In the genomic region with DNA sequence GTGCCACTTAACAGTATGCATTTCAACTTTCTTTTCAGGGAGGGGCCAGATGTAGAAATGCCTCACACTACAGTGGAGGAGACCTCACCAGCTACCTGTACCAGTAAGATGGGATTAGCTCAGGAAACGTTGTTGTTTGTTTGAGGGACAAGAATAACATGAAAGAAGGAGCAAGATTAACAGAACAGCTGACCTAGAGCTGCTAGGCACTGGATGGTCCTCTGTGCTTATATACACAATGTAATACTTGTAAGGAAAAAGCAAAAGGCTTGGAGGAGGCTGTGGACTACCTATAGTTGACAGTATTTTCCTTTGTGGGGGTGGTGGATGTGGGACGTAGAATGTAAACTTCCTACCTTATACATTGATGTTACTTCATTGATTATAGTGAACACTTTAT, we compare ENCODE assay signal across 21 cellular contexts.
DNase-seq lines count a peak whose midpoint lies in the region; ATAC-seq lines count a peak whose summit lies in the region.
"Had no signal": no experiment of that assay in that cellular context is flagged by ENCODE, and none has a peak within 500 bp of the region (broad histone marks: within the 10 kb centered on the region; RNA-seq: fewer than 3 reads in every experiment).

No MANE protein-coding gene starts in this region.

- no peaks in the 10 kb centered on the region for H3K27me3 ChIP-seq in layer of hippocampus (ENCODE audit: control insufficient read depth, insufficient read depth, low read length)
- H3K27me3 ChIP-seq: Peyer's patch had no signal

- DNase-seq in NCI-H82 (lab: John Stamatoyannopoulos, UW) (peak; percentile 35), NCI-H82 treated with DMSO at 0.1 percent for 48 hours (lab: John Stamatoyannopoulos, UW; ENCODE audit: unreplicated experiment) (no peak), pons (ENCODE audit: low spot score) (peak; percentile 67), DMS114 treated with DMSO at 0.1 percent for 48 hours (lab: John Stamatoyannopoulos, UW; ENCODE audit: unreplicated experiment) (no peak), MV-4-11 (lab: John Stamatoyannopoulos, UW) (no peak)
- DNase-seq in stimulated activated naive CD8-positive, alpha-beta T cell treated with anti-CD3 and anti-CD28 coated beads, Interleukin-15, Interleukin-2, amounts not matched to agents 100 U/mL and 50 U/mL, for 24 hours: no peak
- DNase-seq: ACHN; C1 segment of cervical spinal cord; CD8-positive, alpha-beta T cell; GDM1; H9; KG1; NCI-H1092 treated with DMSO at 0.1 percent for 48 hours; NCI-H1436 treated with DMSO at 0.1 percent for 48 hours; NCI-H1930; NCI-H69; NK-92 treated with Interleukin-12 subunit alpha and Interleukin-12 subunit beta, amount 100 ng/mL, for 24 hours; Peyer's patch had no signal

- no peak for ATAC-seq in stimulated activated naive CD8-positive, alpha-beta T cell treated with anti-CD3 and anti-CD28 coated beads, Interleukin-15, Interleukin-2, amounts not matched to agents 100 U/mL and 50 U/mL, for 24 hours
- no peak for ATAC-seq in GM21526 (IDR thresholded peaks at IDR 0.05; ENCODE audit: low FRiP score, unreplicated experiment)
- ATAC-seq: CD8-positive, alpha-beta T cell had no signal

- H3K27ac ChIP-seq in layer of hippocampus (ENCODE audit: low read depth, low read length): peak overlapping the region; percentile 24
- H3K27ac ChIP-seq: 22Rv1 had no signal

Comparison
In these comparisons a context has a peak if more than half of its experiments do, and no peak if none do; other contexts are left out.
1. DNase-seq: peak in NCI-H82 (single experiment) and pons (single experiment); none in NCI-H82 treated with DMSO at 0.1 percent for 48 hours (single experiment), DMS114 treated with DMSO at 0.1 percent for 48 hours (single experiment), stimulated activated naive CD8-positive, alpha-beta T cell treated with anti-CD3 and anti-CD28 coated beads, Interleukin-15, Interleukin-2, amounts not matched to agents 100 U/mL and 50 U/mL, for 24 hours (single experiment) and MV-4-11 (single experiment).